1 cellular context compared by ENCODE assay signal in genomic region chr3:99627062-99627826, GRCh38.
TF ChIP-seq lines count a peak whose summit lies in the region.

No MANE protein-coding gene starts in this region.

TF ChIP-seq in WTC11, 78 proteins besides CTCF, POLR2A, EP300 and RAD21 (continued from another document):
- TF ChIP-seq, protein P1, sequence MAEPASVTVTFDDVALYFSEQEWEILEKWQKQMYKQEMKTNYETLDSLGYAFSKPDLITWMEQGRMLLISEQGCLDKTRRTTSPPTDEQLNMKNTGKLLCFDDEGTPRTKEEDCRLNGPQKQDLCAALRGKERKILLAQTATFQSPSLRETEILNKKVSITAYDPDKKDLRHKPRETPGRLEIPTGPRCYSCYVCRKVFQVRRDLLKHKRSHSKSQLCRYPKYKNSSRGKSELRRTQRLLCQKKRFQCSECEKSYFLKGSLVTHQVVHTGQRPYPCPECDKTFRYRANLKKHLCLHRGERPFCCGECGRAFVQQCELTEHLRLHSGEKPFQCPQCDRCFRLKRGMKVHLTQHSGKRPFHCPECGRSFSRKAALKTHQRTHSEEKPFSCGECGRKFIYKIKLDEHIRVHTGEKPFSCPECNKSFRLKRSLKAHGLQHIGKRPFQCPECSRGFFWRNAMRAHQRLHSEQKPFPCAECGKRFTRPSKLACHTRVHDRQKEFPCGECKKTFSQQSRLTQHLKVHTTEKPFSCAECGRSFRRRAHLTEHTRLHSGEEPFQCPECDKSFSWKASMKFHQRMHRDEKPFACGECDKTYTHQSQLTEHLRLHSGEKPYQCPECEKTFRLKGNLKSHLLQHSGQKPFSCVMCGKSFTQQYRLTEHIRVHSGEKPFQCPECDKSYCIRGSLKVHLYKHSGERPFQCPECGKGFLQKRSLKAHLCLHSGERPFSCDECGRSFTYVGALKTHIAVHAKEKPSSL (CRISPR knock-in tag; conservative IDR thresholded peaks at IDR 0.05): no peak
- no peak for TF ChIP-seq ZNF532 (CRISPR knock-in tag; IDR thresholded peaks at IDR 0.05; ENCODE audit: borderline replicate concordance)
